Comparison of ENCODE assay signal across 11 cellular contexts in genomic region chr5:143057580-143057999, GRCh38.
DNase-seq lines count a peak whose midpoint lies in the region; ATAC-seq and TF ChIP-seq lines count a peak whose summit lies in the region.
"Had no signal": no experiment of that assay in that cellular context is flagged by ENCODE, and none has a peak within 500 bp of the region (broad histone marks: within the 10 kb centered on the region; RNA-seq: fewer than 3 reads in every experiment).

No MANE protein-coding gene starts in this region.

- intact Hi-C loops in testis (cut with DNase I; ENCODE audit: low total_unique reads) = no loop called here

- H3K27me3 ChIP-seq in HL-60 (ENCODE audit: insufficient read depth, poor library complexity, severe bottlenecking) (no peaks in the 10 kb centered on the region), testis (no peaks in the 10 kb centered on the region)

- no peak overlapping the region for H3K27ac Mint-ChIP-seq in osteocyte (ENCODE audit: unreplicated experiment)

- DNase-seq in HL-60 (ENCODE audit: low read depth in 1 of 2, low spot score in 1 of 2) = peak; percentile 41 to 54
- DNase-seq in fibroblast of the aortic adventitia (ENCODE audit: low read depth) = peak; percentile 89
- DNase-seq in NCI-H2196 treated with DMSO at 0.1 percent for 48 hours (lab: John Stamatoyannopoulos, UW; ENCODE audit: unreplicated experiment) = no peak
- no peak for DNase-seq in osteocyte (ENCODE audit: extremely low spot score, unreplicated experiment)
- DNase-seq in DMS153 treated with DMSO at 0.1 percent for 48 hours (lab: John Stamatoyannopoulos, UW; ENCODE audit: unreplicated experiment) = no peak
- no peak for DNase-seq in testis
- DNase-seq: activated naive CD4-positive, alpha-beta T cell; small intestine had no signal

- peak; percentile 46 for ATAC-seq in GM18858 (IDR thresholded peaks at IDR 0.05; ENCODE audit: unreplicated experiment)
- ATAC-seq in GM21717 (IDR thresholded peaks at IDR 0.05; ENCODE audit: unreplicated experiment) = peak; percentile 61
- ATAC-seq: Panc1 had no signal

- H3K9me3 Mint-ChIP-seq in osteocyte (ENCODE audit: unreplicated experiment) = no peaks in the 10 kb centered on the region

- H3K4me1 Mint-ChIP-seq in osteocyte (ENCODE audit: unreplicated experiment) = peaks cover 59% of the 10 kb centered on the region

- peaks cover 9% of the 10 kb centered on the region for H3K36me3 Mint-ChIP-seq in osteocyte (ENCODE audit: unreplicated experiment)

- 56 to 67% methylated on average over 3 of the region's 3 CpGs for WGBS in testis, 2 donors

- no peak for TF ChIP-seq CTCF in HL-60 (IDR thresholded peaks at IDR 0.05; ENCODE audit: insufficient read depth, low read length)
- no peak for TF ChIP-seq CTCF in fibroblast of the aortic adventitia (IDR thresholded peaks at IDR 0.05; ENCODE audit: insufficient read depth, low read length)
- TF ChIP-seq CTCF in osteocyte (IDR thresholded peaks at IDR 0.05) = no peak
- TF ChIP-seq CTCF in testis (IDR thresholded peaks at IDR 0.05) = no peak

- no peak overlapping the region for H3K4me3 Mint-ChIP-seq in osteocyte (ENCODE audit: unreplicated experiment)

- peaks cover 33% of the 10 kb centered on the region for H3K4me1 ChIP-seq in testis

- H3K27ac ChIP-seq in HL-60 (replicated peaks) = no peak overlapping the region
- no peak overlapping the region for H3K27ac ChIP-seq in testis

- TF ChIP-seq POLR2A in testis (IDR thresholded peaks at IDR 0.05) = no peak

- H3K9me3 ChIP-seq in testis = no peaks in the 10 kb centered on the region

- no peaks in the 10 kb centered on the region for H3K36me3 ChIP-seq in testis (ENCODE audit: low read depth, missing control alignments)

- no peak overlapping the region for H3K4me3 ChIP-seq in HL-60 (replicated peaks; ENCODE audit: insufficient read depth, low read length)
- no peak overlapping the region for H3K4me3 ChIP-seq in fibroblast of the aortic adventitia (ENCODE audit: low read depth, low read length)
- H3K4me3 ChIP-seq in testis = no peak overlapping the region

- H3K27me3 Mint-ChIP-seq in osteocyte (ENCODE audit: unreplicated experiment) = no peaks in the 10 kb centered on the region

Comparison
In these comparisons a context has a peak if more than half of its experiments do, and no peak if none do; other contexts are left out.
1. DNase-seq: peak in HL-60 (2 of 2) and fibroblast of the aortic adventitia (single experiment); none in NCI-H2196 treated with DMSO at 0.1 percent for 48 hours (single experiment), osteocyte (single experiment), DMS153 treated with DMSO at 0.1 percent for 48 hours (single experiment) and testis (single experiment).